20 cellular contexts compared by ENCODE assay signal in genomic region chr12:65828711-65829339, GRCh38. TPM values are rescaled to one million over a fixed set of nuclear protein-coding genes. Genes with fewer than 3 reads are reported as not detected.
A peak's percentile ranks its signal among the peaks of the same experiment; 100 is the strongest.
DNase-seq lines count a peak whose midpoint lies in the region; TF ChIP-seq lines count a peak whose summit lies in the region.
"Had no signal": no experiment of that assay in that cellular context is flagged by ENCODE, and none has a peak within 500 bp of the region (broad histone marks: within the 10 kb centered on the region; RNA-seq: fewer than 3 reads in every experiment).

No MANE protein-coding gene starts in this region.

- POLR2A ChIA-PET in A673 (lab: Charles Lee; ENCODE audit: low non-redundant PET): no interaction called here

- no peaks in the 10 kb centered on the region for H3K9me3 ChIP-seq in A673 (ENCODE audit: low read depth, low read length, poor library complexity, severe bottlenecking)
- no peaks in the 10 kb centered on the region for H3K9me3 ChIP-seq in ectodermal cell (ENCODE audit: control insufficient read depth, low read length)
- no peaks in the 10 kb centered on the region for H3K9me3 ChIP-seq in esophagus squamous epithelium
- H3K9me3 ChIP-seq: body of pancreas, mucosa of descending colon, pancreas, upper lobe of left lung had no signal

- DNase-seq in A673 (ENCODE audit: low spot score) (no peak), KBM-7 (peak; percentile 32), kidney epithelial cell (ENCODE audit: low read depth) (no peak), epidermal melanocyte (ENCODE audit: insufficient read length, low spot score) (no peak), H4 (ENCODE audit: low spot score) (no peak), esophagus squamous epithelium (lab: John Stamatoyannopoulos, UW) (no peak), HuH-7 (ENCODE audit: low spot score) (no peak)
- DNase-seq: activated CD4-positive, alpha-beta T cell treated with anti-CD3 and anti-CD28 coated beads, Interleukin-2, amount 10 ng/mL, durations not matched to agents 7 days and 5 days; activated naive CD4-positive, alpha-beta T cell treated with anti-CD3 and anti-CD28 coated beads, Interleukin-2, amount 10 ng/mL, durations not matched to agents 7 days and 5 days; activated T-cell treated with anti-CD3 and anti-CD28 coated beads for 4 hours; body of pancreas; CD4-positive, alpha-beta memory T cell; kidney; mucosa of descending colon; pancreas; stimulated activated naive CD4-positive, alpha-beta T cell treated with Interleukin-2 at 50 U/mL for 16 hours; T-helper 9 cell; upper lobe of left lung had no signal

- intact Hi-C loops in A673 (cut with micrococcal nuclease; ENCODE audit: unreplicated experiment): loop anchor here (5.0 kb wide), 1 partner anchor 238 kb away; no protein-coding TSS in a partner anchor
- intact Hi-C loops in esophagus squamous epithelium (cut with DNase I): no loop called here

- whole genome bisulfite sequencing in ectodermal cell, 2 experiments: 96 to 100% methylated on average over 3 of the region's 3 CpGs
- WGBS in esophagus squamous epithelium, 2 donors: 53 to 63% methylated on average over 3 of the region's 3 CpGs

- H3K36me3 ChIP-seq in A673 (ENCODE audit: insufficient read depth, low read length, poor library complexity, severe bottlenecking) (peaks cover 42% of the 10 kb centered on the region), ectodermal cell (ENCODE audit: control insufficient read depth, insufficient read depth, low read length) (peaks cover 13% of the 10 kb centered on the region), kidney epithelial cell (ENCODE audit: control insufficient read depth, insufficient read depth, low read length) (peaks cover 1% of the 10 kb centered on the region), esophagus squamous epithelium (no peaks in the 10 kb centered on the region)
- H3K36me3 ChIP-seq: pancreas, upper lobe of left lung had no signal

- no peak for TF ChIP-seq POLR2A in esophagus squamous epithelium (IDR thresholded peaks at IDR 0.05)

- H3K4me3 ChIP-seq in A673 (ENCODE audit: low read depth, low read length, poor library complexity, severe bottlenecking): peak overlapping the region; percentile 85
- peak overlapping the region; percentile 79 for H3K4me3 ChIP-seq in ectodermal cell (ENCODE audit: insufficient read depth, low read depth, low read length)
- H3K4me3 ChIP-seq in kidney epithelial cell (ENCODE audit: low read depth, low read length): peak overlapping the region; percentile 93
- no peak overlapping the region for H3K4me3 ChIP-seq in esophagus squamous epithelium
- H3K4me3 ChIP-seq: body of pancreas, mucosa of descending colon, pancreas, upper lobe of left lung had no signal

- CTCF ChIA-PET in A673 (lab: Charles Lee): interaction anchor here (0.5 to 0.8 kb wide), 2 partner anchors 29 to 226 kb away, joined by 3 to 4 read pairs; no protein-coding TSS in a partner anchor

- no peak for TF ChIP-seq CTCF in A673 (conservative IDR thresholded peaks at IDR 0.05; ENCODE audit: low read depth, low read length)
- no peak for TF ChIP-seq CTCF in kidney epithelial cell (IDR thresholded peaks at IDR 0.05; ENCODE audit: insufficient read depth, low read length, poor library complexity, severe bottlenecking)
- no peak for TF ChIP-seq CTCF in esophagus squamous epithelium (IDR thresholded peaks at IDR 0.05)

- in situ Hi-C loops in KBM-7 (cut with MboI; ENCODE audit: low pct_unique_long_range_greater_than_20kb, low sequenced_read_pairs): no loop called here

- H3K27me3 ChIP-seq in A673 (replicated peaks; ENCODE audit: insufficient read depth, low read depth, low read length, poor library complexity) (no peaks in the 10 kb centered on the region), ectodermal cell (ENCODE audit: control insufficient read depth, insufficient read depth, low read length, poor library complexity, severe bottlenecking) (no peaks in the 10 kb centered on the region), kidney epithelial cell (ENCODE audit: control insufficient read depth, insufficient read depth, low read length) (no peaks in the 10 kb centered on the region), esophagus squamous epithelium (peaks cover 0 to 62% (median 7%) of the 10 kb centered on the region in 4 donors)
- H3K27me3 ChIP-seq: pancreas had no signal

- H3K27ac ChIP-seq in A673 (ENCODE audit: low read depth, low read length, poor library complexity, severe bottlenecking) (peak overlapping the region; percentile 23), ectodermal cell (ENCODE audit: insufficient read depth, low read depth, low read length, poor library complexity, severe bottlenecking) (no peak overlapping the region), esophagus squamous epithelium (no peak overlapping the region)
- H3K27ac ChIP-seq: body of pancreas, KMS-11, pancreas, upper lobe of left lung had no signal

- H3K4me1 ChIP-seq in A673 (ENCODE audit: insufficient read depth, low read length, poor library complexity, severe bottlenecking) (peaks cover 38% of the 10 kb centered on the region), ectodermal cell (ENCODE audit: control insufficient read depth, insufficient read depth, low read length) (peaks cover 13% of the 10 kb centered on the region), esophagus squamous epithelium (peaks cover 7 to 30% (median 10%) of the 10 kb centered on the region in 3 donors)

- no TSS peak for BruUV-seq in A673 (replicated peaks; lab: Mats Ljungman, UMichigan)

RNA-seq across cellular contexts. Expression of gene HMGA2, which starts 4.5 kb away (rescaled TPM):
- 96.8 and 103 TPM in 2 replicates for total RNA-seq in A673 (2021)
- 263 TPM for polyA plus RNA-seq in ectodermal cell (2013, experiment 1 of 4)
- 224 TPM for polyA plus RNA-seq in ectodermal cell (2013, experiment 2 of 4)
- polyA plus RNA-seq in ectodermal cell (2013, experiment 3 of 4): 252 TPM
- 239 TPM for polyA plus RNA-seq in ectodermal cell (2013, experiment 4 of 4)
- total RNA-seq in kidney epithelial cell: 148 and 160 TPM in 2 replicates
- total RNA-seq in H4 (2014; rRNA removed; shearing (Covaris generic)): 0.80 and 4.7 TPM in 2 replicates
- 1 to 10 TPM in 1 of 4 donors, under 1 TPM in 3; 0.08 to 5.6 (median 0.43) TPM for total RNA-seq in esophagus squamous epithelium
- total RNA-seq: activated CD4-positive, alpha-beta T cell treated with anti-CD3 and anti-CD28 coated beads, Interleukin-2, amount 10 ng/mL, durations not matched to agents 7 days and 5 days; CD4-positive, alpha-beta memory T cell had no signal
- polyA plus RNA-seq: CD4-positive, alpha-beta memory T cell had no signal

Comparison
In these comparisons a context has a peak if more than half of its experiments do, and no peak if none do; other contexts are left out.
1. H3K4me3 ChIP-seq: peak in A673 (single experiment), ectodermal cell (single experiment) and kidney epithelial cell (single experiment); none in esophagus squamous epithelium (0 of 4).
2. RNA of gene HMGA2, which starts 4.5 kb away (total RNA-seq): 148 to 160 TPM in kidney epithelial cell and 96.8 to 103 TPM in A673; 0.80 to 4.7 TPM in H4 and 0.08 to 5.6 TPM in esophagus squamous epithelium; every median in the first group is over 10 times any median in the second.